ENCODE assay signal across 19 cellular contexts in genomic region chr9:26812217-26812616, GRCh38.
"Had no signal": no experiment of that assay in that cellular context is flagged by ENCODE, and none has a peak within 500 bp of the region (broad histone marks: within the 10 kb centered on the region; RNA-seq: fewer than 3 reads in every experiment).

No MANE protein-coding gene starts in this region.

- H3K36me3 Mint-ChIP-seq: mesothelial cell of epicardium had no signal

- ATAC-seq: activated naive CD8-positive, alpha-beta T cell treated with anti-CD3 and anti-CD28 coated beads, Interleukin-2, amount 50 U/mL, for 24 hours; activated T-helper 17 cell treated with anti-CD3 and anti-CD28 coated beads, Interleukin-2, amount 50 U/mL, for 72 hours; gastroesophageal sphincter; heart right ventricle; left colon; lower lobe of right lung; right cardiac atrium had no signal

- H3K27me3 Mint-ChIP-seq: activated T-helper 17 cell treated with anti-CD3 and anti-CD28 coated beads, Interleukin-2, amount 50 U/mL, for 72 hours; progenitor cell of endocrine pancreas had no signal

- H3K9me3 Mint-ChIP-seq: activated CD4-positive, alpha-beta T cell treated with anti-CD3 and anti-CD28 coated beads, Interleukin-2, amount 10 ng/mL, durations not matched to agents 7 days and 5 days; activated naive CD4-positive, alpha-beta T cell treated with anti-CD3 and anti-CD28 coated beads for 36 hours; activated T-helper 17 cell treated with anti-CD3 and anti-CD28 coated beads, Interleukin-2, amount 50 U/mL, for 72 hours had no signal

- H3K27ac Mint-ChIP-seq: activated CD4-positive, alpha-beta T cell treated with anti-CD3 and anti-CD28 coated beads, Interleukin-2, amount 10 ng/mL, durations not matched to agents 7 days and 5 days; activated naive CD4-positive, alpha-beta T cell treated with anti-CD3 and anti-CD28 coated beads for 36 hours; activated naive CD8-positive, alpha-beta T cell treated with anti-CD3 and anti-CD28 coated beads, Interleukin-2, amount 50 U/mL, for 24 hours; activated T-helper 17 cell treated with anti-CD3 and anti-CD28 coated beads, Interleukin-2, amount 50 U/mL, for 72 hours; mesothelial cell of epicardium; nephron progenitor cell; progenitor cell of endocrine pancreas had no signal

- H3K4me3 Mint-ChIP-seq: activated CD4-positive, alpha-beta T cell treated with anti-CD3 and anti-CD28 coated beads, Interleukin-2, amount 10 ng/mL, durations not matched to agents 7 days and 5 days; activated naive CD4-positive, alpha-beta T cell treated with anti-CD3 and anti-CD28 coated beads for 36 hours; activated naive CD8-positive, alpha-beta T cell treated with anti-CD3 and anti-CD28 coated beads, Interleukin-2, amount 50 U/mL, for 24 hours; activated T-helper 17 cell treated with anti-CD3 and anti-CD28 coated beads, Interleukin-2, amount 50 U/mL, for 72 hours; mesothelial cell of epicardium; nephron progenitor cell had no signal

- DNase-seq: activated CD4-positive, alpha-beta T cell treated with anti-CD3 and anti-CD28 coated beads, Interleukin-2, amount 10 ng/mL, durations not matched to agents 7 days and 5 days; activated CD4-positive, CD25-positive, alpha-beta regulatory T cell; activated naive CD4-positive, alpha-beta T cell treated with anti-CD3 and anti-CD28 coated beads for 36 hours; activated naive CD8-positive, alpha-beta T cell treated with anti-CD3 and anti-CD28 coated beads, Interleukin-2, amount 50 U/mL, for 24 hours; dorsolateral prefrontal cortex; heart right ventricle; left colon; lower lobe of right lung; nephron progenitor cell; right cardiac atrium; small intestine; stimulated activated CD4-positive, alpha-beta T cell treated with anti-CD3 and anti-CD28 coated beads, Interleukin-4, amount 100 ng/mL, for 24 hours; stimulated activated naive CD4-positive, alpha-beta T cell treated with Interleukin-2 at 50 U/mL for 16 hours; substantia nigra; uterus had no signal

- H3K4me1 Mint-ChIP-seq: activated CD4-positive, alpha-beta T cell treated with anti-CD3 and anti-CD28 coated beads, Interleukin-2, amount 10 ng/mL, durations not matched to agents 7 days and 5 days; activated naive CD8-positive, alpha-beta T cell treated with anti-CD3 and anti-CD28 coated beads, Interleukin-2, amount 50 U/mL, for 24 hours; activated T-helper 17 cell treated with anti-CD3 and anti-CD28 coated beads, Interleukin-2, amount 50 U/mL, for 72 hours; mesothelial cell of epicardium; nephron progenitor cell had no signal
